In genomic region chr10:131095109-131095580, GRCh38 we compare ENCODE assay signal across 1 cellular context.
TF ChIP-seq lines count a peak whose summit lies in the region.

No MANE protein-coding gene starts in this region.

TF ChIP-seq in HCT116, 20 proteins besides CTCF, POLR2A, EP300 and RAD21:
- no peak for TF ChIP-seq YY1 (IDR thresholded peaks at IDR 0.05; ENCODE audit: extremely low read depth, insufficient replicate concordance, low read depth, low read length)
- TF ChIP-seq SP1 (IDR thresholded peaks at IDR 0.05; ENCODE audit: low read depth): no peak
- TF ChIP-seq SRF (IDR thresholded peaks at IDR 0.05; ENCODE audit: low read depth): no peak
- no peak for TF ChIP-seq MAX (IDR thresholded peaks at IDR 0.05)
- no peak for TF ChIP-seq CBX3 (IDR thresholded peaks at IDR 0.05; ENCODE audit: low read depth)
- no peak for TF ChIP-seq ZNF274 (IDR thresholded peaks at IDR 0.05; ENCODE audit: low read depth, low read length)
- TF ChIP-seq EZH2phosphoT487 (IDR thresholded peaks at IDR 0.05; ENCODE audit: borderline replicate concordance): no peak
- TF ChIP-seq ELF1 (IDR thresholded peaks at IDR 0.05; ENCODE audit: borderline replicate concordance, low read depth): no peak
- TF ChIP-seq ATF3 (IDR thresholded peaks at IDR 0.05): no peak
- TF ChIP-seq CEBPB (IDR thresholded peaks at IDR 0.05; ENCODE audit: low read depth): no peak
- TF ChIP-seq JUND (IDR thresholded peaks at IDR 0.05): no peak
- no peak for TF ChIP-seq EZH2 (IDR thresholded peaks at IDR 0.05)
- TF ChIP-seq SIN3A (IDR thresholded peaks at IDR 0.05; ENCODE audit: low read depth): no peak
- no peak for TF ChIP-seq POLR2AphosphoS5 (IDR thresholded peaks at IDR 0.05; ENCODE audit: low read depth, low read length)
- TF ChIP-seq EGR1 (IDR thresholded peaks at IDR 0.05; ENCODE audit: low read depth): no peak
